In genomic region chr3:39448506-39449233, GRCh38 we compare ENCODE assay signal across 13 cellular contexts. TPM values are rescaled to one million over a fixed set of nuclear protein-coding genes. Genes with fewer than 3 reads are reported as not detected.
DNase-seq lines count a peak whose midpoint lies in the region; ATAC-seq and TF ChIP-seq lines count a peak whose summit lies in the region.
"Had no signal": no experiment of that assay in that cellular context is flagged by ENCODE, and none has a peak within 500 bp of the region (broad histone marks: within the 10 kb centered on the region; RNA-seq: fewer than 3 reads in every experiment).

No MANE protein-coding gene starts in this region.

- intact Hi-C loops in PC-3 (cut with micrococcal nuclease), result loop anchor here (1.0 to 5.0 kb wide), 3 partner anchors 32 to 729 kb away; no protein-coding TSS in a partner anchor

- CTCF ChIA-PET in PC-3 (lab: Charles Lee) (no interaction called here), SK-N-SH (lab: Yijun Ruan, JAX) (interaction anchor here (1.0 to 10.4 kb wide), 19 partner anchors 9 to 730 kb away, joined by 3 to 145 read pairs (median 10); no protein-coding TSS in a partner anchor)

- H3K36me3 ChIP-seq in GM23338 (ENCODE audit: insufficient read depth) (no peaks in the 10 kb centered on the region), PC-3 (ENCODE audit: low read depth, low read length) (no peaks in the 10 kb centered on the region), endodermal cell (ENCODE audit: control insufficient read depth, insufficient read depth, low read length) (no peaks in the 10 kb centered on the region), SK-N-SH (replicated peaks in 1 of 2; ENCODE audit: control insufficient read depth in 1 of 2, insufficient read depth in 2 of 2, low read length in 1 of 2) (no peaks in the 10 kb centered on the region)
- H3K36me3 ChIP-seq: HAP-1 had no signal

- POLR2A ChIA-PET in PC-3 (lab: Charles Lee; ENCODE audit: unreplicated experiment) (no interaction called here), SK-N-SH (lab: Yijun Ruan, JAX) (no interaction called here)

- H3K4me2 ChIP-seq in GM23338 (no peak overlapping the region), PC-3 (ENCODE audit: low read length) (no peak overlapping the region), SK-N-SH (no peak overlapping the region)

- no peak for TF ChIP-seq RAD21 in SK-N-SH (IDR thresholded peaks at IDR 0.05; ENCODE audit: low read length)

- no peaks in the 10 kb centered on the region for H4K20me1 ChIP-seq in GM23338 (replicated peaks; ENCODE audit: insufficient read depth)
- H4K20me1 ChIP-seq in PC-3 (ENCODE audit: low read length), result no peaks in the 10 kb centered on the region
- H4K20me1 ChIP-seq in SK-N-SH (ENCODE audit: insufficient read depth), result no peaks in the 10 kb centered on the region

- DNase-seq in GM23338 (ENCODE audit: low spot score) (no peak), PC-3 (no peak), endodermal cell (peak; percentile 40), substantia nigra (lab: John Stamatoyannopoulos, UW) (no peak), KBM-7 (no peak), SK-N-SH (no peak)
- no peak for DNase-seq in activated CD4-positive, alpha-beta T cell treated with anti-CD3 and anti-CD28 coated beads, Interleukin-2, amount 50 U/mL, for 48 hours

- H3K4me3 ChIP-seq in GM23338 (no peak overlapping the region), PC-3 (ENCODE audit: low read length) (no peak overlapping the region), endodermal cell (ENCODE audit: low read length) (no peak overlapping the region), SK-N-SH (ENCODE audit: low read depth in 2 of 2, low read length in 1 of 2) (no peak overlapping the region)
- H3K4me3 ChIP-seq: HAP-1 had no signal

- no TSS peak for BruUV-seq in PC-3 (replicated peaks; lab: Mats Ljungman, UMichigan)

- H3K9me3 ChIP-seq in PC-3 (ENCODE audit: low read length), result no peaks in the 10 kb centered on the region
- H3K9me3 ChIP-seq in endodermal cell (ENCODE audit: control insufficient read depth, low read length), result no peaks in the 10 kb centered on the region
- no peaks in the 10 kb centered on the region for H3K9me3 ChIP-seq in SK-N-SH
- H3K9me3 ChIP-seq: HAP-1 had no signal

- H3K79me2 ChIP-seq in GM23338 (replicated peaks; ENCODE audit: insufficient read depth) (no peaks in the 10 kb centered on the region), PC-3 (ENCODE audit: low read length) (no peaks in the 10 kb centered on the region), SK-N-SH (ENCODE audit: insufficient read depth) (no peaks in the 10 kb centered on the region)

- no peak for TF ChIP-seq CTCF in GM23338 (conservative IDR thresholded peaks at IDR 0.05; ENCODE audit: low read depth in 2 of 2)
- no peak for TF ChIP-seq CTCF in PC-3 (conservative IDR thresholded peaks at IDR 0.05; ENCODE audit: low read depth, low read length)
- no peak for TF ChIP-seq CTCF in endodermal cell (conservative IDR thresholded peaks at IDR 0.05)
- TF ChIP-seq CTCF in SK-N-SH (IDR thresholded peaks at IDR 0.05), result no peak

- H3K27ac Mint-ChIP-seq in GM23338, result no peak overlapping the region
- no peak overlapping the region for H3K27ac Mint-ChIP-seq in endodermal cell
- H3K27ac Mint-ChIP-seq: IgD-negative memory B cell had no signal

- WGBS in endodermal cell (ENCODE audit: insufficient coverage in 1 of 2, insufficient read length in 1 of 2), 2 experiments, result 87 to 91% methylated on average over 9 of the region's 10 CpGs
- WGBS in SK-N-SH (ENCODE audit: low lambda C conversion rate), result 64% methylated on average over 10 of the region's 10 CpGs

- no peaks in the 10 kb centered on the region for H3F3A ChIP-seq in GM23338 (replicated peaks; ENCODE audit: low read depth)
- H3F3A ChIP-seq in PC-3 (ENCODE audit: low read length, unreplicated experiment), result no peaks in the 10 kb centered on the region
- H3F3A ChIP-seq in SK-N-SH (replicated peaks; ENCODE audit: insufficient read depth), result no peaks in the 10 kb centered on the region

- H3K9me3 Mint-ChIP-seq in GM23338, result no peaks in the 10 kb centered on the region
- H3K9me3 Mint-ChIP-seq in endodermal cell, result no peaks in the 10 kb centered on the region
- H3K9me3 Mint-ChIP-seq: CD14-positive monocyte, IgD-negative memory B cell had no signal

- in situ Hi-C loops in KBM-7 (cut with MboI; ENCODE audit: low pct_unique_long_range_greater_than_20kb, low sequenced_read_pairs), result no loop called here

- H3K4me1 Mint-ChIP-seq in GM23338, result peaks cover 2% of the 10 kb centered on the region; the same call in 2 of the 3 replicates
- peaks cover 7% of the 10 kb centered on the region for H3K4me1 Mint-ChIP-seq in endodermal cell

- H3K36me3 Mint-ChIP-seq in GM23338 (ENCODE audit: low read depth) (no peaks in the 10 kb centered on the region), endodermal cell (ENCODE audit: low read depth) (no peaks in the 10 kb centered on the region)
- H3K36me3 Mint-ChIP-seq: CD14-positive monocyte, IgD-negative memory B cell had no signal

- no peak overlapping the region for H3K27ac ChIP-seq in GM23338 (ENCODE audit: low read depth)
- no peak overlapping the region for H3K27ac ChIP-seq in PC-3 (ENCODE audit: low read length)
- H3K27ac ChIP-seq in endodermal cell (ENCODE audit: low read depth, low read length), result no peak overlapping the region
- peak overlapping the region; percentile 67 for H3K27ac ChIP-seq in substantia nigra (ENCODE audit: low read depth, low read length, poor library complexity, severe bottlenecking)
- no peak overlapping the region for H3K27ac ChIP-seq in SK-N-SH (ENCODE audit: low read depth in 2 of 2, low read length in 1 of 2)

- no peaks in the 10 kb centered on the region for H3K4me1 ChIP-seq in GM23338 (ENCODE audit: insufficient read depth)
- H3K4me1 ChIP-seq in PC-3 (ENCODE audit: insufficient read depth, low read length), result peaks cover 7% of the 10 kb centered on the region; the same call in 1 of the 2 replicates
- H3K4me1 ChIP-seq in endodermal cell (ENCODE audit: control insufficient read depth, insufficient read depth, low read length), result no peaks in the 10 kb centered on the region
- H3K4me1 ChIP-seq in SK-N-SH (ENCODE audit: control insufficient read depth in 1 of 2, insufficient read depth in 2 of 2, low read depth in 1 of 2, low read length in 1 of 2), result peaks cover 0 to 2% of the 10 kb centered on the region in 2 experiments; a peak in 1 of 4 replicates

- H3K4me3 Mint-ChIP-seq in GM23338 (no peak overlapping the region), endodermal cell (no peak overlapping the region)
- H3K4me3 Mint-ChIP-seq: CD14-positive monocyte had no signal

- no peak for TF ChIP-seq EP300 in SK-N-SH (IDR thresholded peaks at IDR 0.05; ENCODE audit: borderline replicate concordance in 1 of 2, low read depth in 1 of 2, low read length in 1 of 2)

- H3K9me2 ChIP-seq in GM23338 (ENCODE audit: insufficient read depth) (no peaks in the 10 kb centered on the region), PC-3 (replicated peaks; ENCODE audit: low read length) (no peaks in the 10 kb centered on the region), SK-N-SH (no peaks in the 10 kb centered on the region)

- H3K9ac ChIP-seq in PC-3 (ENCODE audit: low read length) (no peak overlapping the region), endodermal cell (ENCODE audit: extremely low read depth, low read length, poor library complexity, severe bottlenecking) (no peak overlapping the region), SK-N-SH (no peak overlapping the region)

- no peak; the same call in 2 of the 3 replicates for ATAC-seq in GM23338
- ATAC-seq in PC-3, result peak; percentile 39

- H3K27me3 ChIP-seq in GM23338 (ENCODE audit: insufficient read depth) (no peaks in the 10 kb centered on the region), PC-3 (ENCODE audit: low read length) (peaks cover 17% of the 10 kb centered on the region; the same call in 1 of the 2 replicates), endodermal cell (ENCODE audit: control insufficient read depth, insufficient read depth, low read length, poor library complexity, severe bottlenecking) (no peaks in the 10 kb centered on the region), SK-N-SH (ENCODE audit: insufficient read depth) (no peaks in the 10 kb centered on the region)

- peak overlapping the region; percentile 20; the same call in 1 of the 2 replicates for H2AFZ ChIP-seq in GM23338
- H2AFZ ChIP-seq in PC-3 (ENCODE audit: low read length), result no peak overlapping the region
- no peak overlapping the region for H2AFZ ChIP-seq in SK-N-SH (ENCODE audit: low read depth)

- H3K27me3 Mint-ChIP-seq in GM23338 (ENCODE audit: insufficient read depth, low read depth, poor library complexity) (no peaks in the 10 kb centered on the region), endodermal cell (ENCODE audit: insufficient read depth) (no peaks in the 10 kb centered on the region)

TF ChIP-seq in GM23338, 12 proteins besides CTCF, POLR2A, EP300 and RAD21 (continues in another document):
- TF ChIP-seq POLR2AphosphoS5 (IDR thresholded peaks at IDR 0.05; ENCODE audit: low read depth), result no peak
- no peak for TF ChIP-seq ZNF114 (CRISPR knock-in tag; IDR thresholded peaks at IDR 0.05)
- TF ChIP-seq JUNB (IDR thresholded peaks at IDR 0.05; ENCODE audit: unreplicated experiment), result no peak

TF ChIP-seq in SK-N-SH, 30 proteins besides CTCF, POLR2A, EP300 and RAD21 (continues in another document):
- TF ChIP-seq FOXM1 (IDR thresholded peaks at IDR 0.05; ENCODE audit: low read depth) (no peak), USF2 (IDR thresholded peaks at IDR 0.05; ENCODE audit: borderline replicate concordance, low read depth, low read length) (no peak)

RNA-seq across cellular contexts. Expression of gene MOBP, which starts 18.8 kb away (rescaled TPM):
- total RNA-seq in GM23338 (2014; rRNA removed; shearing (Covaris generic)), result not detected in 2 replicates
- polyA plus RNA-seq in GM23338 (2016; fragmentation: Nextera tagmentation; extraction: Ambion mirVana) (not detected in 2 replicates), SK-N-SH (2012; rRNA removed) (not detected in 2 replicates)
- total RNA-seq in PC-3 (2014; rRNA removed) (not detected in 2 replicates), endodermal cell (1 to 10 TPM; 2.1 to 7.0 TPM)
- polyA plus RNA-seq in endodermal cell (2013, experiment 1 of 2), result 0.85 TPM
- polyA plus RNA-seq in endodermal cell (2013, experiment 2 of 2), result 0.50 TPM
- not detected in 2 replicates for polyA plus RNA-seq in SK-N-SH (2012; cell fraction: cytosol; rRNA removed)
- polyA plus RNA-seq in SK-N-SH (2012; cell fraction: nucleus; rRNA removed), result not detected in 2 replicates
- total RNA-seq: G401, LHCN-M2, NCI-H460 had no signal
- polyA plus RNA-seq: CD14-positive monocyte, IgD-negative memory B cell had no signal

RNA-seq across cellular contexts. Expression of gene RPSA, which starts 42.1 kb away (rescaled TPM):
- 1,658 and 1,827 TPM in 2 replicates for total RNA-seq in GM23338 (2014; rRNA removed; shearing (Covaris generic))
- 1,591 and 1,731 TPM in 2 replicates for polyA plus RNA-seq in GM23338 (2016; fragmentation: Nextera tagmentation; extraction: Ambion mirVana)
- total RNA-seq in PC-3 (2014; rRNA removed), result 2,286 and 2,722 TPM in 2 replicates
- total RNA-seq in endodermal cell, result 1,000 to 10,000 TPM; 1,584 to 1,777 TPM
- 2,503 TPM for polyA plus RNA-seq in endodermal cell (2013, experiment 1 of 2)
- 2,213 TPM for polyA plus RNA-seq in endodermal cell (2013, experiment 2 of 2)
- 2,958 and 3,456 TPM in 2 replicates for polyA plus RNA-seq in SK-N-SH (2012; rRNA removed)
- 3,101 and 3,500 TPM in 2 replicates for polyA plus RNA-seq in SK-N-SH (2012; cell fraction: cytosol; rRNA removed)
- polyA plus RNA-seq in SK-N-SH (2012; cell fraction: nucleus; rRNA removed), result 1,164 and 1,345 TPM in 2 replicates
